Comparison of ENCODE assay signal across 18 cellular contexts in genomic region chr10:121415017-121415416, GRCh38.
DNase-seq lines count a peak whose midpoint lies in the region; ATAC-seq and TF ChIP-seq lines count a peak whose summit lies in the region.
"Had no signal": no experiment of that assay in that cellular context is flagged by ENCODE, and none has a peak within 500 bp of the region (broad histone marks: within the 10 kb centered on the region; RNA-seq: fewer than 3 reads in every experiment).

No MANE protein-coding gene starts in this region.

- H3K9me3 ChIP-seq in body of pancreas, result no peaks in the 10 kb centered on the region
- H3K9me3 ChIP-seq: A549, Caco-2 had no signal

- no peaks in the 10 kb centered on the region for H3K27me3 ChIP-seq in body of pancreas

- H3K27ac Mint-ChIP-seq in progenitor cell of endocrine pancreas, result peak overlapping the region; percentile 81
- H3K27ac Mint-ChIP-seq in activated naive CD8-positive, alpha-beta T cell treated with anti-CD3 and anti-CD28 coated beads, Interleukin-2, amount 50 U/mL, for 24 hours, result no peak overlapping the region
- H3K27ac Mint-ChIP-seq in activated T-cell treated with anti-CD3 and anti-CD28 coated beads, Interleukin-2, amount 50 U/mL, for 72 hours, result no peak overlapping the region
- no peak overlapping the region for H3K27ac Mint-ChIP-seq in stimulated activated effector memory CD8-positive, alpha-beta T cell treated with anti-CD3 and anti-CD28 coated beads, Interleukin-12 subunit alpha, Interleukin-12 subunit beta, amount 100 ng/mL, for 72 hours
- H3K27ac Mint-ChIP-seq: CD4-positive, alpha-beta T cell; HFFc6; IgD-negative memory B cell had no signal

- 43 to 50% methylated on average over 1 of the region's 1 CpG for WGBS in body of pancreas, 2 donors

- ATAC-seq in body of pancreas (no peak), left colon (peak; percentile 55)
- no peak for ATAC-seq in activated naive CD8-positive, alpha-beta T cell treated with anti-CD3 and anti-CD28 coated beads, Interleukin-2, amount 50 U/mL, for 24 hours
- ATAC-seq in activated T-cell treated with anti-CD3 and anti-CD28 coated beads, Interleukin-2, amount 50 U/mL, for 72 hours (replicated peaks in 1 of 2), result no peak
- no peak for ATAC-seq in stimulated activated effector memory CD8-positive, alpha-beta T cell treated with anti-CD3 and anti-CD28 coated beads, Interleukin-12 subunit alpha, Interleukin-12 subunit beta, amount 100 ng/mL, for 72 hours
- ATAC-seq: A549, HepG2 had no signal

- H3K4me3 Mint-ChIP-seq in progenitor cell of endocrine pancreas (ENCODE audit: low read depth), result no peak overlapping the region
- H3K4me3 Mint-ChIP-seq in activated naive CD8-positive, alpha-beta T cell treated with anti-CD3 and anti-CD28 coated beads, Interleukin-2, amount 50 U/mL, for 24 hours, result no peak overlapping the region
- no peak overlapping the region for H3K4me3 Mint-ChIP-seq in activated T-cell treated with anti-CD3 and anti-CD28 coated beads, Interleukin-2, amount 50 U/mL, for 72 hours
- H3K4me3 Mint-ChIP-seq in stimulated activated effector memory CD8-positive, alpha-beta T cell treated with anti-CD3 and anti-CD28 coated beads, Interleukin-12 subunit alpha, Interleukin-12 subunit beta, amount 100 ng/mL, for 72 hours, result no peak overlapping the region
- H3K4me3 Mint-ChIP-seq: CD4-positive, alpha-beta T cell; HFFc6; IgD-negative memory B cell had no signal

- peaks cover 4% of the 10 kb centered on the region for H3K4me1 ChIP-seq in body of pancreas

- no peaks in the 10 kb centered on the region for H3K36me3 Mint-ChIP-seq in progenitor cell of endocrine pancreas (ENCODE audit: insufficient read depth)
- H3K36me3 Mint-ChIP-seq in activated naive CD8-positive, alpha-beta T cell treated with anti-CD3 and anti-CD28 coated beads, Interleukin-2, amount 50 U/mL, for 24 hours (ENCODE audit: low read depth), result no peaks in the 10 kb centered on the region
- no peaks in the 10 kb centered on the region for H3K36me3 Mint-ChIP-seq in activated T-cell treated with anti-CD3 and anti-CD28 coated beads, Interleukin-2, amount 50 U/mL, for 72 hours (ENCODE audit: insufficient read depth in 2 of 2)
- no peaks in the 10 kb centered on the region for H3K36me3 Mint-ChIP-seq in stimulated activated effector memory CD8-positive, alpha-beta T cell treated with anti-CD3 and anti-CD28 coated beads, Interleukin-12 subunit alpha, Interleukin-12 subunit beta, amount 100 ng/mL, for 72 hours
- H3K36me3 Mint-ChIP-seq: IgD-negative memory B cell had no signal

- intact Hi-C loops in body of pancreas (cut with DNase I) (no loop called here), left colon (cut with DNase I, micrococcal nuclease) (no loop called here)

- no peaks in the 10 kb centered on the region for H3K9me3 Mint-ChIP-seq in progenitor cell of endocrine pancreas (ENCODE audit: low read depth)
- H3K9me3 Mint-ChIP-seq in activated naive CD8-positive, alpha-beta T cell treated with anti-CD3 and anti-CD28 coated beads, Interleukin-2, amount 50 U/mL, for 24 hours, result peaks cover 6% of the 10 kb centered on the region
- peaks cover 2% of the 10 kb centered on the region in 2 donors for H3K9me3 Mint-ChIP-seq in activated T-cell treated with anti-CD3 and anti-CD28 coated beads, Interleukin-2, amount 50 U/mL, for 72 hours
- H3K9me3 Mint-ChIP-seq in stimulated activated effector memory CD8-positive, alpha-beta T cell treated with anti-CD3 and anti-CD28 coated beads, Interleukin-12 subunit alpha, Interleukin-12 subunit beta, amount 100 ng/mL, for 72 hours, result no peaks in the 10 kb centered on the region
- H3K9me3 Mint-ChIP-seq: CD4-positive, alpha-beta T cell had no signal

- H3K27me3 Mint-ChIP-seq in progenitor cell of endocrine pancreas, result no peaks in the 10 kb centered on the region
- H3K27me3 Mint-ChIP-seq in activated naive CD8-positive, alpha-beta T cell treated with anti-CD3 and anti-CD28 coated beads, Interleukin-2, amount 50 U/mL, for 24 hours, result no peaks in the 10 kb centered on the region
- H3K27me3 Mint-ChIP-seq in activated T-cell treated with anti-CD3 and anti-CD28 coated beads, Interleukin-2, amount 50 U/mL, for 72 hours (ENCODE audit: low read depth), result no peaks in the 10 kb centered on the region
- H3K27me3 Mint-ChIP-seq: CD4-positive, alpha-beta T cell had no signal

- peak overlapping the region in 3 of 4 donors; percentile 3 to 53 (median 45) for H3K27ac ChIP-seq in body of pancreas
- H3K27ac ChIP-seq: A549, C4-2B, GM23248 had no signal

- TF ChIP-seq CTCF in body of pancreas (IDR thresholded peaks at IDR 0.05) (no peak), progenitor cell of endocrine pancreas (IDR thresholded peaks at IDR 0.05; ENCODE audit: unreplicated experiment) (no peak)

- TF ChIP-seq POLR2A in body of pancreas (IDR thresholded peaks at IDR 0.05), result no peak

- DNase-seq in body of pancreas (no peak), left colon (no peak), progenitor cell of endocrine pancreas (ENCODE audit: low spot score, unreplicated experiment) (no peak), A172 (ENCODE audit: low spot score) (no peak)
- DNase-seq in activated naive CD8-positive, alpha-beta T cell treated with anti-CD3 and anti-CD28 coated beads, Interleukin-2, amount 50 U/mL, for 24 hours, result no peak
- no peak for DNase-seq in activated T-cell treated with anti-CD3 and anti-CD28 coated beads, Interleukin-2, amount 50 U/mL, for 72 hours
- DNase-seq in stimulated activated effector memory CD8-positive, alpha-beta T cell treated with anti-CD3 and anti-CD28 coated beads, Interleukin-12 subunit alpha, Interleukin-12 subunit beta, amount 100 ng/mL, for 72 hours (ENCODE audit: low spot score in 2 of 2), result no peak
- DNase-seq: AML-193; Caco-2; CD4-positive, alpha-beta T cell; GDM1; GM23248; HCEC 1CT; HFFc6 had no signal

- no peaks in the 10 kb centered on the region for H3K36me3 ChIP-seq in body of pancreas (replicated peaks in 1 of 2; ENCODE audit: insufficient read depth in 1 of 2, low read depth in 2 of 2)

- H3K4me3 ChIP-seq in body of pancreas, result no peak overlapping the region
- H3K4me3 ChIP-seq: A549, GM23248 had no signal

- peaks cover 25% of the 10 kb centered on the region for H3K4me1 Mint-ChIP-seq in progenitor cell of endocrine pancreas (ENCODE audit: low read depth)
- no peaks in the 10 kb centered on the region for H3K4me1 Mint-ChIP-seq in activated naive CD8-positive, alpha-beta T cell treated with anti-CD3 and anti-CD28 coated beads, Interleukin-2, amount 50 U/mL, for 24 hours
- no peaks in the 10 kb centered on the region for H3K4me1 Mint-ChIP-seq in activated T-cell treated with anti-CD3 and anti-CD28 coated beads, Interleukin-2, amount 50 U/mL, for 72 hours (ENCODE audit: low read depth)
- H3K4me1 Mint-ChIP-seq in stimulated activated effector memory CD8-positive, alpha-beta T cell treated with anti-CD3 and anti-CD28 coated beads, Interleukin-12 subunit alpha, Interleukin-12 subunit beta, amount 100 ng/mL, for 72 hours, result no peaks in the 10 kb centered on the region
- H3K4me1 Mint-ChIP-seq: IgD-negative memory B cell had no signal
